14 cellular contexts compared by ENCODE assay signal in genomic region chr4:19177616-19178015, GRCh38.
DNase-seq lines count a peak whose midpoint lies in the region; ATAC-seq and TF ChIP-seq lines count a peak whose summit lies in the region.
"Had no signal": no experiment of that assay in that cellular context is flagged by ENCODE, and none has a peak within 500 bp of the region (broad histone marks: within the 10 kb centered on the region; RNA-seq: fewer than 3 reads in every experiment).

No MANE protein-coding gene starts in this region.

- TF ChIP-seq CTCF in choroid plexus epithelial cell (conservative IDR thresholded peaks at IDR 0.05; ENCODE audit: low read depth, low read length) = no peak

- no peak overlapping the region for H3K4me3 ChIP-seq in choroid plexus epithelial cell (ENCODE audit: low read depth, low read length)
- H3K4me3 ChIP-seq: SJCRH30 had no signal

- intact Hi-C loops in posterior cingulate gyrus (cut with DNase I) = no loop called here

- peak; percentile 8 for DNase-seq in HCEC 1CT
- peak; percentile 10 for DNase-seq in LHCN-M2 (ENCODE audit: low read depth)
- peak; percentile 53 for DNase-seq in choroid plexus epithelial cell (ENCODE audit: low read depth)
- peak; percentile 63 for DNase-seq in iris pigment epithelial cell (ENCODE audit: low read depth)
- DNase-seq in effector CD8-positive, alpha-beta T cell (lab: John Stamatoyannopoulos, UW) = no peak
- no peak for DNase-seq in posterior cingulate gyrus
- DNase-seq: CD8-positive, alpha-beta T cell; KG1; MM.1S; NCI-H1105; NCI-H1694 treated with DMSO at 0.1 percent for 48 hours; NCI-H510A; SJCRH30 had no signal

- no peak for ATAC-seq in GM19463 (IDR thresholded peaks at IDR 0.05; ENCODE audit: unreplicated experiment)
- ATAC-seq: CD8-positive, alpha-beta T cell had no signal

Comparison
In these comparisons a context has a peak if more than half of its experiments do, and no peak if none do; other contexts are left out.
1. DNase-seq: peak in HCEC 1CT (single experiment), LHCN-M2 (single experiment), choroid plexus epithelial cell (single experiment) and iris pigment epithelial cell (single experiment); none in effector CD8-positive, alpha-beta T cell (single experiment) and posterior cingulate gyrus (0 of 10).